In the genomic region with DNA sequence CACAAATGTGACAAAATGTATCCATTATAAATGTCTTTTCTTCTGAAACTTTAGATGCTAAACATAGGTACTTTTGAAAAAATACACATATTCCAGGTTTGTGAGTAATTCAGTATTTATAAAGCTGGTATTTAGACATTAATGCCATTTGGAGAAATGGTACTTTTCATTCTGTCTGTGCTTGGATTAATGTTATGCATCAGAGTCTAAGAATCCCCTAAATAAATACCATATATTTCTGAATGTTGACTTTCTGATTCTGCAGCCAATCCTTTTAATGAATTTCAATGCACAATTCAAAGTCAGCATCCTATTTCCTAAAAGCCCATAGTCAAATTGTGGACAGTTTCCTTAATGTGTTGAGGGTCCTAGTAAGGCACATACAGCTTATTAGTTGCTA, we compare ENCODE assay signal across 1 cellular context.
TF ChIP-seq lines count a peak whose summit lies in the region.

No MANE protein-coding gene starts in this region.

TF ChIP-seq in IMR-90, 13 proteins besides CTCF, POLR2A, EP300 and RAD21 (continued from another document):
- TF ChIP-seq BHLHE40 (IDR thresholded peaks at IDR 0.05; ENCODE audit: low read depth, low read length) (no peak), CEBPB (IDR thresholded peaks at IDR 0.05; ENCODE audit: low read depth, low read length) (no peak), MAFK (IDR thresholded peaks at IDR 0.05; ENCODE audit: low read depth, low read length) (no peak), FOS (IDR thresholded peaks at IDR 0.05; ENCODE audit: low read depth, low read length) (no peak), SMC3 (IDR thresholded peaks at IDR 0.05; ENCODE audit: low read depth, low read length) (no peak)
